7 cellular contexts compared by ENCODE assay signal in the genomic region with DNA sequence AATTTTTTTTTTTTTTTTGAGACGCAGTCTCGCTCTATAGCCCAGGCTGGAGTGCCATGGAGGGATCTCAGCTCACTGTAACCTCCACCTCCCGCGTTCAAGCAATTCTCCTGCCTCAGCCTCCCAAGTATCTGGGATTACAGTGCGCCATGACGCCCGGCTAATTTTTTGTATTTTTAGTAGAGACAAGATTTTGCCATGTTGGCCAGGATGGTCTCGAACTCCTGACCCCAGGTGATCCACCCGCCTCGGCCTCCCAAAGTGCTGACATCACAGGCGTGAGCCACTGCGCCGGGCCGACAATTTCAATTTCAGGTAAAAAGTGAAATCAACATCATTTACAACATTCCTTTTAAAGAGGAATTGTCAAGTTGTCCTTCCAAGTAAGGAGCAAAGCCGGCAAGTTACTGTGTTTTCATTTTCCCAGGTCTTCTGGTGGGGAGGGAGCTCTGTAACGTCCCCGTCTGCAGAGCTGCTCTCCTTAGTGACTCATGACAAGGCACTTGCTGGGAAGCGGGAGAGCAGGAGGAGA. TPM values are rescaled to one million over a fixed set of nuclear protein-coding genes. Genes with fewer than 3 reads are reported as not detected.
DNase-seq lines count a peak whose midpoint lies in the region; ATAC-seq and TF ChIP-seq lines count a peak whose summit lies in the region.

No MANE protein-coding gene starts in this region.

- H3K4me3 Mint-ChIP-seq in natural killer cell treated with Interleukin-12 subunit alpha and Interleukin-12 subunit beta and Interleukin-15 and Interleukin-18, amount 100 ng/mL, for 72 hours: peak overlapping the region; percentile 98

- peak; percentile 43 for DNase-seq in NCI-H460 (ENCODE audit: extremely low read depth, low read depth)
- no peak for DNase-seq in dorsolateral prefrontal cortex
- no peak for DNase-seq in natural killer cell treated with Interleukin-12 subunit alpha and Interleukin-12 subunit beta and Interleukin-15 and Interleukin-18, amount 100 ng/mL, for 72 hours (ENCODE audit: low spot score)
- no peak for DNase-seq in NCI-H345 treated with DMSO at 0.1 percent for 48 hours (lab: John Stamatoyannopoulos, UW; ENCODE audit: unreplicated experiment)
- DNase-seq in cerebellar nuclear complex (lab: John Stamatoyannopoulos, UW): no peak
- DNase-seq in GM19240 (ENCODE audit: insufficient read length, low spot score): no peak

- H3K4me3 ChIP-seq in dorsolateral prefrontal cortex: peak overlapping the region; percentile 71 to 99 (median 95)

- peaks cover 5% of the 10 kb centered on the region for H3K36me3 Mint-ChIP-seq in natural killer cell treated with Interleukin-12 subunit alpha and Interleukin-12 subunit beta and Interleukin-15 and Interleukin-18, amount 100 ng/mL, for 72 hours

- intact Hi-C loops in dorsolateral prefrontal cortex (cut with DNase I): loop anchor here in 1 of 2 donors (2.0 to 5.0 kb wide), 2 partner anchors 31 to 84 kb away; partner anchors contain the start of genes CCDC137, FAAP100 and OXLD1

- peak overlapping the region in 58 of 59 donors; percentile 75 to 98 (median 92) for H3K27ac ChIP-seq in dorsolateral prefrontal cortex

- H3K4me1 Mint-ChIP-seq in natural killer cell treated with Interleukin-12 subunit alpha and Interleukin-12 subunit beta and Interleukin-15 and Interleukin-18, amount 100 ng/mL, for 72 hours (ENCODE audit: low read depth in 2 of 2): peaks cover 13 to 15% of the 10 kb centered on the region in 2 donors

- no peaks in the 10 kb centered on the region for H3K27me3 ChIP-seq in dorsolateral prefrontal cortex

- peak; percentile 17 for ATAC-seq in GM21825 (IDR thresholded peaks at IDR 0.05; ENCODE audit: unreplicated experiment)
- peak; percentile 1 to 10 for ATAC-seq in natural killer cell treated with Interleukin-12 subunit alpha and Interleukin-12 subunit beta and Interleukin-15 and Interleukin-18, amount 100 ng/mL, for 72 hours

- no peaks in the 10 kb centered on the region for H3K27me3 Mint-ChIP-seq in natural killer cell treated with Interleukin-12 subunit alpha and Interleukin-12 subunit beta and Interleukin-15 and Interleukin-18, amount 100 ng/mL, for 72 hours

- no peaks in the 10 kb centered on the region for H3K9me3 Mint-ChIP-seq in natural killer cell treated with Interleukin-12 subunit alpha and Interleukin-12 subunit beta and Interleukin-15 and Interleukin-18, amount 100 ng/mL, for 72 hours

- peak overlapping the region; percentile 92 to 95 for H3K27ac Mint-ChIP-seq in natural killer cell treated with Interleukin-12 subunit alpha and Interleukin-12 subunit beta and Interleukin-15 and Interleukin-18, amount 100 ng/mL, for 72 hours

- TF ChIP-seq CTCF in dorsolateral prefrontal cortex (IDR thresholded peaks at IDR 0.05 in 54 of 56, conservative IDR thresholded peaks at IDR 0.05 in 2 of 56; ENCODE audit: low read depth in 1 of 56, partially characterized antibody in 56 of 56): no peak

RNA-seq across cellular contexts. Expression of gene NPLOC4, which starts 0.9 kb away (rescaled TPM):
- 57.1 and 69.9 TPM in 2 replicates for total RNA-seq in NCI-H460 (2014; rRNA removed; shearing (Covaris generic))
- 122 and 150 TPM in 2 replicates for polyA plus RNA-seq in NCI-H460 (2014; cell fraction: nucleus; rRNA removed)
- total RNA-seq in dorsolateral prefrontal cortex: 100 to 1,000 TPM in 31 of 120 experiments, 10 to 100 TPM in 89; 67.3 to 117 (median 92.7) TPM
- 100 to 1,000 TPM; 161 to 174 TPM for total RNA-seq in natural killer cell treated with Interleukin-12 subunit alpha and Interleukin-12 subunit beta and Interleukin-15 and Interleukin-18, amount 100 ng/mL, for 72 hours

RNA-seq across cellular contexts. Expression of gene TSPAN10, which starts 1.0 kb away (rescaled TPM):
- total RNA-seq in NCI-H460 (2014; rRNA removed; shearing (Covaris generic)): 0.42 and 0.49 TPM in 2 replicates
- polyA plus RNA-seq in NCI-H460 (2014; cell fraction: nucleus; rRNA removed): 1.2 TPM in 1 of 2 replicates, not detected in the other
- 1 to 10 TPM in 37 of 120 experiments, under 1 TPM in 76, not detected in 7; 0.20 to 2.8 (median 0.77) TPM for total RNA-seq in dorsolateral prefrontal cortex
- under 1 TPM in 1 of 2 donors, not detected in 1; 0.50 TPM for total RNA-seq in natural killer cell treated with Interleukin-12 subunit alpha and Interleukin-12 subunit beta and Interleukin-15 and Interleukin-18, amount 100 ng/mL, for 72 hours

RNA-seq across cellular contexts. Expression of gene PDE6G, which starts 20.3 kb away (rescaled TPM):
- total RNA-seq in NCI-H460 (2014; rRNA removed; shearing (Covaris generic)): not detected in 2 replicates
- not detected in 2 replicates for polyA plus RNA-seq in NCI-H460 (2014; cell fraction: nucleus; rRNA removed)
- 1 to 10 TPM in 9 of 120 experiments, under 1 TPM in 10, not detected in 101; 0.30 to 1.6 (median 0.82) TPM for total RNA-seq in dorsolateral prefrontal cortex
- total RNA-seq in natural killer cell treated with Interleukin-12 subunit alpha and Interleukin-12 subunit beta and Interleukin-15 and Interleukin-18, amount 100 ng/mL, for 72 hours: 1 to 10 TPM; 4.8 to 8.9 TPM

RNA-seq across cellular contexts. Expression of gene OXLD1, which starts 30.4 kb away (rescaled TPM):
- total RNA-seq in NCI-H460 (2014; rRNA removed; shearing (Covaris generic)): 47.5 and 60.0 TPM in 2 replicates
- polyA plus RNA-seq in NCI-H460 (2014; cell fraction: nucleus; rRNA removed): 192 and 236 TPM in 2 replicates
- total RNA-seq in dorsolateral prefrontal cortex: 10 to 100 TPM; 14.1 to 35.0 (median 24.3) TPM
- 10 to 100 TPM; 35.2 to 45.6 TPM for total RNA-seq in natural killer cell treated with Interleukin-12 subunit alpha and Interleukin-12 subunit beta and Interleukin-15 and Interleukin-18, amount 100 ng/mL, for 72 hours

RNA-seq across cellular contexts. Expression of gene CCDC137, which starts 30.5 kb away (rescaled TPM):
- 20.3 and 21.7 TPM in 2 replicates for total RNA-seq in NCI-H460 (2014; rRNA removed; shearing (Covaris generic))
- polyA plus RNA-seq in NCI-H460 (2014; cell fraction: nucleus; rRNA removed): 44.2 and 71.0 TPM in 2 replicates
- 10 to 100 TPM in 116 of 120 experiments, 1 to 10 TPM in 4; 9.0 to 20.1 (median 13.5) TPM for total RNA-seq in dorsolateral prefrontal cortex
- 10 to 100 TPM; 38.0 to 90.1 TPM for total RNA-seq in natural killer cell treated with Interleukin-12 subunit alpha and Interleukin-12 subunit beta and Interleukin-15 and Interleukin-18, amount 100 ng/mL, for 72 hours
